In the genomic region with DNA sequence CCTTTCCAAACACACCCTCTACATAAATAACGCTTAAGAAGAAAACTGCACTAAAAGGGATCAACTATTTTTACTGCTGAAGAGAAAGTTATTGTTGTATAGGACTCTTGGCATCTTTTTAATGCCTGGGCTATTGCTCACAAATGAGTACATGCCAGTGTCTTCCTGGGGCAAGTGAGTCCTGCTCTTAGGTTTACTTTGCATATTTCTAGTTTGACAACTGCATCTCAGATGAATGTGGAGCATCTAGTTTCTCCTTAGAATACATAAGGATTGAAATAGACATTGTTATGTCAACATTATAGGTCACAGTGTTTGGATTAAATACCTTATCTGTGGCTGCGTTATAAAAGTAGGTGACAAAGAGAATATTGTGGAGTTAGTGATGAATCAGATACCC, we compare ENCODE assay signal across 21 cellular contexts. TPM values are rescaled to one million over a fixed set of nuclear protein-coding genes. Genes with fewer than 3 reads are reported as not detected.
"Had no signal": no experiment of that assay in that cellular context is flagged by ENCODE, and none has a peak within 500 bp of the region (broad histone marks: within the 10 kb centered on the region; RNA-seq: fewer than 3 reads in every experiment).

No MANE protein-coding gene starts in this region.

- H3K36me3 ChIP-seq: adrenal gland, left lung, tibial artery, uterus had no signal

- H3K4me3 Mint-ChIP-seq: activated CD4-positive, alpha-beta T cell treated with anti-CD3 and anti-CD28 coated beads for 36 hours; activated naive CD4-positive, alpha-beta T cell treated with anti-CD3 and anti-CD28 coated beads, Interleukin-2, amount 50 U/mL, for 24 hours; effector memory CD8-positive, alpha-beta T cell; mesothelial cell of epicardium; nephron; WTC11 had no signal

- H3K9me3 Mint-ChIP-seq: activated naive CD4-positive, alpha-beta T cell treated with anti-CD3 and anti-CD28 coated beads, Interleukin-2, amount 50 U/mL, for 24 hours; effector memory CD8-positive, alpha-beta T cell; mesothelial cell of epicardium; nephron had no signal

- H3K4me3 ChIP-seq: adrenal gland, left lung, tibial artery, uterus had no signal

- DNase-seq: activated CD4-positive, alpha-beta T cell treated with anti-CD3 and anti-CD28 coated beads for 36 hours; activated CD4-positive, alpha-beta T cell treated with anti-CD3 and anti-CD28 coated beads, Interleukin-2, amount 50 U/mL, for 48 hours; activated gamma-delta T cell; adrenal gland; effector memory CD8-positive, alpha-beta T cell; foreskin fibroblast; left lung; stimulated activated CD4-positive, alpha-beta T cell treated with anti-CD3 and anti-CD28 coated beads, Interleukin-2, amount 100 ng/mL, for 24 hours; stimulated activated naive CD4-positive, alpha-beta T cell treated with Interleukin-2 at 50 U/mL for 16 hours; substantia nigra; tibial artery; uterus had no signal

- H3K27me3 ChIP-seq: adrenal gland, left lung, tibial artery, uterus had no signal

- H3K9me3 ChIP-seq: adrenal gland, left lung, tibial artery, uterus had no signal

- H3K27ac Mint-ChIP-seq: activated CD4-positive, alpha-beta T cell treated with anti-CD3 and anti-CD28 coated beads for 36 hours; activated naive CD4-positive, alpha-beta T cell treated with anti-CD3 and anti-CD28 coated beads, Interleukin-2, amount 50 U/mL, for 24 hours; effector memory CD8-positive, alpha-beta T cell; mesothelial cell of epicardium; nephron; WTC11 had no signal

- H3K4me1 Mint-ChIP-seq: activated CD4-positive, alpha-beta T cell treated with anti-CD3 and anti-CD28 coated beads for 36 hours; activated naive CD4-positive, alpha-beta T cell treated with anti-CD3 and anti-CD28 coated beads, Interleukin-2, amount 50 U/mL, for 24 hours; mesothelial cell of epicardium; nephron; WTC11 had no signal

- H3K36me3 Mint-ChIP-seq: activated naive CD4-positive, alpha-beta T cell treated with anti-CD3 and anti-CD28 coated beads, Interleukin-2, amount 50 U/mL, for 24 hours; mesothelial cell of epicardium; WTC11 had no signal

- FAIRE-seq: astrocyte had no signal

- H3K27ac ChIP-seq: adrenal gland, left lung, tibial artery, uterus had no signal

- H3K4me1 ChIP-seq: adrenal gland, left lung, tibial artery, uterus had no signal

RNA-seq across cellular contexts. Expression of a gene that starts 54.0 kb away (rescaled TPM):
- total RNA-seq: activated CD4-positive, alpha-beta T cell treated with anti-CD3 and anti-CD28 coated beads for 36 hours; astrocyte; glomerular endothelial cell; kidney epithelial cell; mesothelial cell of epicardium; renal cortical epithelial cell; T-helper 2 cell treated with Interferon-gamma antibody and Interleukin-4, amounts not matched to agents 100 ng/mL and 5 ng/mL, for 36 hours had no signal
